In genomic region chr15:64825081-64825430, GRCh38 we compare ENCODE assay signal across 8 cellular contexts. TPM values are rescaled to one million over a fixed set of nuclear protein-coding genes. Genes with fewer than 3 reads are reported as not detected.
DNase-seq lines count a peak whose midpoint lies in the region; ATAC-seq and TF ChIP-seq lines count a peak whose summit lies in the region.

No MANE protein-coding gene starts in this region.

- ATAC-seq in GM21717 (IDR thresholded peaks at IDR 0.05; ENCODE audit: unreplicated experiment) (peak; percentile 4), T-cell (replicated peaks in 1 of 4) (peak in 3 of 4 experiments; percentile 9 to 22 (median 19)), heart right ventricle (peak in 4 of 8 donors; percentile 5 to 25 (median 13)), HG03469 (IDR thresholded peaks at IDR 0.05; ENCODE audit: unreplicated experiment) (no peak), GM19463 (IDR thresholded peaks at IDR 0.05; ENCODE audit: unreplicated experiment) (no peak)

- H3K27ac ChIP-seq in ACC112 (ENCODE audit: low read depth, low read length) (no peak overlapping the region), heart right ventricle (peak overlapping the region in 2 of 10 donors; percentile 7 to 12), skeletal muscle tissue (ENCODE audit: low read depth, low read length) (peak overlapping the region; percentile 45)

- DNase-seq in T-cell (peak in 2 of 34 experiments; percentile 16 to 18), heart right ventricle (no peak), GDM1 (lab: John Stamatoyannopoulos, UW) (no peak)

- peak overlapping the region; percentile 34 to 78 (median 47) for H3K9ac ChIP-seq in skeletal muscle tissue (ENCODE audit: low read depth in 1 of 3, low read length in 3 of 3)

- H2AFZ ChIP-seq in ACC112 (ENCODE audit: low read length, unreplicated experiment), result peak overlapping the region; percentile 15

- H3K27me3 ChIP-seq in ACC112 (ENCODE audit: insufficient read depth, low read length) (no peaks in the 10 kb centered on the region), heart right ventricle (peaks cover 0 to 11% (median 0%) of the 10 kb centered on the region in 7 donors), skeletal muscle tissue (ENCODE audit: control insufficient read depth in 3 of 3, insufficient read depth in 3 of 3, low read length in 3 of 3) (no peaks in the 10 kb centered on the region)

- H3K36me3 Mint-ChIP-seq in T-cell, result no peaks in the 10 kb centered on the region

- 0 to 1% methylated on average over 13 of the region's 13 CpGs for WGBS in heart right ventricle, 2 donors

- H3K4me1 ChIP-seq in ACC112 (ENCODE audit: control insufficient read depth, insufficient read depth, low read length, unreplicated experiment) (peaks cover 4% of the 10 kb centered on the region), heart right ventricle (peaks cover 10 to 31% (median 19%) of the 10 kb centered on the region in 9 donors), skeletal muscle tissue (ENCODE audit: control insufficient read depth in 3 of 3, insufficient read depth in 3 of 3, low read length in 3 of 3) (peaks cover 18 to 27% (median 22%) of the 10 kb centered on the region in 3 donors)

- peaks cover 5 to 10% of the 10 kb centered on the region in 2 donors for H3K27me3 Mint-ChIP-seq in T-cell

- CTCF ChIA-PET in T-cell (lab: Charles Lee), result interaction anchor here (1.1 to 1.3 kb wide), 5 partner anchors 11 to 70 kb away, joined by 3 to 17 read pairs (median 4); no protein-coding TSS in a partner anchor

- H3K4me3 ChIP-seq in ACC112 (ENCODE audit: low read depth, low read length), result peak overlapping the region; percentile 85
- peak overlapping the region; percentile 23 to 59 (median 51) for H3K4me3 ChIP-seq in heart right ventricle
- H3K4me3 ChIP-seq in skeletal muscle tissue (ENCODE audit: low read length in 3 of 3), result peak overlapping the region; percentile 65 to 87 (median 73)

- H3K27ac Mint-ChIP-seq in T-cell, result no peak overlapping the region

- peaks cover 20% of the 10 kb centered on the region for H3K79me2 ChIP-seq in ACC112 (ENCODE audit: control insufficient read depth, insufficient read depth, low read length, unreplicated experiment)

- no peaks in the 10 kb centered on the region for H3K9me3 Mint-ChIP-seq in T-cell

- no peak for TF ChIP-seq CTCF in heart right ventricle (IDR thresholded peaks at IDR 0.05)

- intact Hi-C loops in heart right ventricle (cut with DNase I), result no loop called here

- H3K4me1 Mint-ChIP-seq in T-cell, result peaks cover 28 to 38% (median 33%) of the 10 kb centered on the region in 3 donors

- H3K9me3 ChIP-seq in heart right ventricle (no peaks in the 10 kb centered on the region), skeletal muscle tissue (ENCODE audit: control insufficient read depth in 3 of 3, low read length in 3 of 3) (no peaks in the 10 kb centered on the region)

- POLR2A ChIA-PET in T-cell (lab: Charles Lee), result no interaction called here

- H3K36me3 ChIP-seq in ACC112 (ENCODE audit: insufficient read depth, low read length) (no peaks in the 10 kb centered on the region; the same call in 1 of the 2 replicates), heart right ventricle (peaks cover 0 to 4% (median 0%) of the 10 kb centered on the region in 9 donors), skeletal muscle tissue (ENCODE audit: control insufficient read depth in 3 of 3, insufficient read depth in 3 of 3, low read length in 3 of 3) (no peaks in the 10 kb centered on the region)

- peak overlapping the region; percentile 72 to 88 (median 84) for H3K4me3 Mint-ChIP-seq in T-cell

RNA-seq across cellular contexts. Expression of gene PIF1, which starts 0.4 kb away (rescaled TPM):
- total RNA-seq in T-cell, result 1 to 10 TPM in 3 of 5 donors, under 1 TPM in 2; 0.88 to 4.1 (median 1.1) TPM
- 1 to 10 TPM in 2 of 10 donors, under 1 TPM in 8; 0.22 to 2.9 (median 0.45) TPM for total RNA-seq in heart right ventricle
- 1 to 10 TPM in 1 of 2 donors, under 1 TPM in 1; 0.38 to 1.6 TPM for polyA plus RNA-seq in heart right ventricle
- 2.1 TPM for total RNA-seq in skeletal muscle tissue

RNA-seq across cellular contexts. Expression of gene PLEKHO2, which starts 16.7 kb away (rescaled TPM):
- total RNA-seq in T-cell (10 to 100 TPM in 4 of 5 donors, 1 to 10 TPM in 1; 9.2 to 22.7 (median 17.1) TPM), heart right ventricle (10 to 100 TPM in 3 of 10 donors, 1 to 10 TPM in 7; 5.9 to 24.2 (median 9.7) TPM), skeletal muscle tissue (16.7 TPM)
- 10 to 100 TPM in 1 of 2 donors, 1 to 10 TPM in 1; 7.2 to 10.2 TPM for polyA plus RNA-seq in heart right ventricle

RNA-seq across cellular contexts. Expression of gene RBPMS2, which starts 49.7 kb away (rescaled TPM):
- total RNA-seq in T-cell, result under 1 TPM in 3 of 5 donors, not detected in 2; 0.16 to 0.26 (median 0.20) TPM
- 100 to 1,000 TPM; 177 to 296 (median 213) TPM for total RNA-seq in heart right ventricle
- 100 to 1,000 TPM; 200 to 310 TPM for polyA plus RNA-seq in heart right ventricle
- total RNA-seq in skeletal muscle tissue, result under 0.01 TPM

Comparison
In these comparisons a context has a peak if more than half of its experiments do, and no peak if none do; other contexts are left out.
1. ATAC-seq: peak in GM21717 (single experiment) and T-cell (3 of 4); none in HG03469 (single experiment) and GM19463 (single experiment).
2. RNA of gene RBPMS2, which starts 49.7 kb away (total RNA-seq): 177 to 296 TPM in heart right ventricle; 0.16 to 0.26 TPM in T-cell and under 0.01 TPM in skeletal muscle tissue (single experiment); every median in the first group is over 100 times any median in the second.
3. Peak in every context shown above with its lines, with median percentiles within 50 percentile points of each other: H3K4me3 ChIP-seq.